ENCODE assay signal across 8 cellular contexts in genomic region chr15:85533949-85534543, GRCh38.
DNase-seq lines count a peak whose midpoint lies in the region; ATAC-seq and TF ChIP-seq lines count a peak whose summit lies in the region.

No MANE protein-coding gene starts in this region.

- no peaks in the 10 kb centered on the region for H3K27me3 ChIP-seq in Karpas-422 (ENCODE audit: low read length)
- no peaks in the 10 kb centered on the region for H3K27me3 ChIP-seq in right cardiac atrium (ENCODE audit: control insufficient read depth, insufficient read depth)

- no peak overlapping the region for H2AFZ ChIP-seq in Karpas-422 (ENCODE audit: low read length)

- intact Hi-C loops in right cardiac atrium (cut with DNase I), result no loop called here

- no peak overlapping the region for H3K4me2 ChIP-seq in Karpas-422 (ENCODE audit: low read depth, low read length, poor library complexity, severe bottlenecking)

- peak overlapping the region; percentile 43 for H3K27ac ChIP-seq in Karpas-422 (ENCODE audit: low read length)
- peak overlapping the region; percentile 8 for H3K27ac ChIP-seq in right cardiac atrium (ENCODE audit: low read length)

- H3K9me3 ChIP-seq in Karpas-422 (ENCODE audit: low read length) (no peaks in the 10 kb centered on the region), right cardiac atrium (ENCODE audit: control insufficient read depth, low read length) (no peaks in the 10 kb centered on the region)

- no peaks in the 10 kb centered on the region for H4K20me1 ChIP-seq in Karpas-422 (ENCODE audit: insufficient read depth, low read depth, low read length)

- peaks cover 81% of the 10 kb centered on the region for H3K79me2 ChIP-seq in Karpas-422 (ENCODE audit: low read length)

- H3K4me3 ChIP-seq in Karpas-422 (ENCODE audit: low read length) (no peak overlapping the region), right cardiac atrium (ENCODE audit: low read length) (no peak overlapping the region)

- TF ChIP-seq CTCF in GM13976 (IDR thresholded peaks at IDR 0.05; ENCODE audit: borderline replicate concordance, control extremely low read depth, extremely low read depth, insufficient read depth, missing control alignments), result no peak

- H3K9ac ChIP-seq in Karpas-422 (ENCODE audit: low read length), result no peak overlapping the region

- ATAC-seq in GM21528 (IDR thresholded peaks at IDR 0.05; ENCODE audit: low FRiP score, unreplicated experiment) (peak; percentile 94), right cardiac atrium (peak; percentile 61 to 76)

- no peaks in the 10 kb centered on the region for H3K9me2 ChIP-seq in Karpas-422 (replicated peaks; ENCODE audit: insufficient read depth, low read length)

- in situ Hi-C loops in GM13976 (cut with MboI; ENCODE audit: low sequenced_read_pairs, unreplicated experiment), result no loop called here

- 81% methylated on average over 5 of the region's 5 CpGs for WGBS in right cardiac atrium

- DNase-seq in GM13976 (ENCODE audit: low spot score) (peak; percentile 45), Karpas-422 (no peak), right cardiac atrium (no peak), NCI-H1092 treated with DMSO at 0.1 percent for 48 hours (lab: John Stamatoyannopoulos, UW) (no peak), HK-2 (ENCODE audit: unreplicated experiment) (no peak), NCI-H146 (lab: John Stamatoyannopoulos, UW) (no peak)
- DNase-seq in stimulated activated CD4-positive, alpha-beta T cell treated with anti-CD3 and anti-CD28 coated beads, Interleukin-2, amount 100 ng/mL, for 48 hours, result no peak

- H3K4me1 ChIP-seq in Karpas-422 (ENCODE audit: low read length), result peaks cover 85% of the 10 kb centered on the region
- H3K4me1 ChIP-seq in right cardiac atrium (ENCODE audit: control insufficient read depth, insufficient read depth, low read length), result peaks cover 7% of the 10 kb centered on the region

- peaks cover 22% of the 10 kb centered on the region for H3K36me3 ChIP-seq in Karpas-422 (ENCODE audit: insufficient read depth, low read length)
